ENCODE assay signal across 24 cellular contexts in the genomic region with DNA sequence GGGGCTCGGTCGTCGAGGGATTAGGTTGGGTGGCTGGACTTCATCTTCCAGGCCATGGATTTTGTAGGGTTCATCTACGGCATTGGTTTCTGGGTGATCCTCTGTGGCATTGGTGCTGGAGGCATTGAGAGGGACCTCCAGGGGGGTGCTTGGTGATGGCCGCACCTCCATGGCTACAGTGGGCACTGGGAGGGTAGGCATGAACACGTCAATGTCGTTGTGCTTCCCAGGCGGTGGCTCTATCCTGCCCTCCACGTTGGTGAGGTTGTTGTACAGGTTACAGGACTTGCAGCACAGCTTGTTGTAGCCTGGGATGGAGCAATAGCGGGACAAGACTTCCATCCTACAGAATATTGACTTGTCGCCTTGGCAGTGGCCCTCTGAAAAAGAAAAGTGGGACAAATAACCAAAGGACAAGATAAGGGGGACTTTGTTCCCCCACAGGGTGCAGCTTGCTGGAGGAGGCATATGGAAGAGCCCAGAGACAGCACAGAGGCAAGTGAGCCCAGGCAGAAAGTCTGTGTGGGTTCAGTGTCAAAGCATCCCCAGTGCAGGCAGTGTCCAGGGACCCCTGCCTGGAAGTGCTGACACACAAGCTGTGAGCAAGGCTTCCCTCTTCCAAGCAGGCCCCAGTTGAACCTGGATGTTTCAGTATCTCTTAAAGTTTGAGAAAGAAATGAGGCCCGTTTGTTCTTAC. TPM values are rescaled to one million over a fixed set of nuclear protein-coding genes. Genes with fewer than 3 reads are reported as not detected.
DNase-seq lines count a peak whose midpoint lies in the region; ATAC-seq and TF ChIP-seq lines count a peak whose summit lies in the region.
"Had no signal": no experiment of that assay in that cellular context is flagged by ENCODE, and none has a peak within 500 bp of the region (broad histone marks: within the 10 kb centered on the region; RNA-seq: fewer than 3 reads in every experiment).

No MANE protein-coding gene starts in this region.

- H3K4me1 ChIP-seq in lung (ENCODE audit: control insufficient read depth in 2 of 2, insufficient read depth in 2 of 2, low read length in 2 of 2): no peaks in the 10 kb centered on the region
- no peaks in the 10 kb centered on the region for H3K4me1 ChIP-seq in stomach
- H3K4me1 ChIP-seq: BLaER1 treated with 17β-estradiol and CSF1 and Interleukin-3, amounts not matched to agents 10 nM and 100 nM had no signal

- H3K27ac ChIP-seq in lung (ENCODE audit: low read depth in 1 of 2, low read length in 1 of 2) (no peak overlapping the region), stomach (no peak overlapping the region)
- H3K27ac ChIP-seq: BLaER1 treated with 17β-estradiol and CSF1 and Interleukin-3, amounts not matched to agents 10 nM and 100 nM had no signal

- H3K4me1 Mint-ChIP-seq in activated CD4-positive, alpha-beta memory T cell treated with anti-CD3 and anti-CD28 coated beads for 36 hours (ENCODE audit: low read depth): no peaks in the 10 kb centered on the region
- H3K4me1 Mint-ChIP-seq: IgD-negative memory B cell had no signal

- no peaks in the 10 kb centered on the region for H3K27me3 ChIP-seq in H7 (ENCODE audit: control insufficient read depth, insufficient read depth, low read length)
- H3K27me3 ChIP-seq in lung (ENCODE audit: control insufficient read depth, insufficient read depth): no peaks in the 10 kb centered on the region
- H3K27me3 ChIP-seq in stomach: no peaks in the 10 kb centered on the region
- H3K27me3 ChIP-seq: BLaER1 treated with 17β-estradiol and CSF1 and Interleukin-3, amounts not matched to agents 10 nM and 100 nM; MG63 had no signal

- no peaks in the 10 kb centered on the region for H3K36me3 ChIP-seq in H7 (replicated peaks; ENCODE audit: control insufficient read depth, insufficient read depth, low read length)
- H3K36me3 ChIP-seq in lung (ENCODE audit: control insufficient read depth in 2 of 2, insufficient read depth in 2 of 2, low read length in 2 of 2): no peaks in the 10 kb centered on the region
- H3K36me3 ChIP-seq in stomach: peaks cover 0 to 32% (median 8%) of the 10 kb centered on the region in 4 donors
- H3K36me3 ChIP-seq: BLaER1 treated with 17β-estradiol and CSF1 and Interleukin-3, amounts not matched to agents 10 nM and 100 nM had no signal

- TF ChIP-seq POLR2A in stomach (IDR thresholded peaks at IDR 0.05): no peak

- peaks cover 2% of the 10 kb centered on the region for H3K36me3 Mint-ChIP-seq in activated CD4-positive, alpha-beta memory T cell treated with anti-CD3 and anti-CD28 coated beads for 36 hours
- H3K36me3 Mint-ChIP-seq: CD8-positive, alpha-beta T cell had no signal

- CTCF ChIA-PET in activated CD4-positive, alpha-beta memory T cell treated with anti-CD3 and anti-CD28 coated beads for 36 hours (lab: Charles Lee): no interaction called here

- no peak overlapping the region for H3K4me3 Mint-ChIP-seq in activated CD4-positive, alpha-beta memory T cell treated with anti-CD3 and anti-CD28 coated beads for 36 hours
- H3K4me3 Mint-ChIP-seq: CD8-positive, alpha-beta T cell; HFFc6; IgD-negative memory B cell had no signal

- H3K9me3 Mint-ChIP-seq in activated CD4-positive, alpha-beta memory T cell treated with anti-CD3 and anti-CD28 coated beads for 36 hours: peaks cover 44% of the 10 kb centered on the region

- H3K27ac Mint-ChIP-seq in activated CD4-positive, alpha-beta memory T cell treated with anti-CD3 and anti-CD28 coated beads for 36 hours: no peak overlapping the region
- H3K27ac Mint-ChIP-seq: CD8-positive, alpha-beta T cell; HFFc6; IgD-negative memory B cell had no signal

- peaks cover 3% of the 10 kb centered on the region for H3K27me3 Mint-ChIP-seq in activated CD4-positive, alpha-beta memory T cell treated with anti-CD3 and anti-CD28 coated beads for 36 hours
- H3K27me3 Mint-ChIP-seq: IgD-negative memory B cell had no signal

- H3K4me3 ChIP-seq in H7 (ENCODE audit: insufficient read depth, low read depth, low read length) (no peak overlapping the region), lung (no peak overlapping the region), stomach (no peak overlapping the region)
- H3K4me3 ChIP-seq: BLaER1 treated with 17β-estradiol and CSF1 and Interleukin-3, amounts not matched to agents 10 nM and 100 nM; GM12878; MG63 had no signal

- 88 to 91% methylated on average over 12 of the region's 12 CpGs for WGBS in lung, 2 donors
- 85 to 89% (median 85%) methylated on average over 10 to 12 of the region's 12 CpGs for WGBS in stomach, 5 donors

- POLR2A ChIA-PET in activated CD4-positive, alpha-beta memory T cell treated with anti-CD3 and anti-CD28 coated beads for 36 hours (lab: Charles Lee): no interaction called here

- peaks cover 3 to 54% of the 10 kb centered on the region in 2 donors for H3K9me3 ChIP-seq in lung (ENCODE audit: control insufficient read depth in 2 of 2, insufficient read depth in 1 of 2, low read length in 1 of 2)
- peaks cover 11 to 95% (median 80%) of the 10 kb centered on the region in 4 donors for H3K9me3 ChIP-seq in stomach

- ATAC-seq in lung (ENCODE audit: insufficient read depth, low FRiP score) (no peak), GM21381 (IDR thresholded peaks at IDR 0.05; ENCODE audit: unreplicated experiment) (no peak)
- ATAC-seq: CD8-positive, alpha-beta T cell; GM12878 had no signal

- no peak for TF ChIP-seq EP300 in stomach (IDR thresholded peaks at IDR 0.05)

- TF ChIP-seq CTCF in lung (IDR thresholded peaks at IDR 0.05; ENCODE audit: control extremely low read depth, extremely low read depth): no peak
- no peak for TF ChIP-seq CTCF in stomach (IDR thresholded peaks at IDR 0.05)

- DNase-seq in H7 (peak; percentile 12), ecto neural progenitor cell (ENCODE audit: low spot score) (peak; percentile 15), lung (ENCODE audit: low spot score) (peak; percentile 19), stomach (peak; percentile 14), activated gamma-delta T cell treated with Interleukin-2 at 50 U/mL for 16 hours (no peak)
- no peak for DNase-seq in stimulated activated CD4-positive, alpha-beta T cell treated with anti-CD3 and anti-CD28 coated beads, Interleukin-15, amount 100 ng/mL, for 24 hours
- no peak for DNase-seq in activated CD4-positive, alpha-beta memory T cell treated with anti-CD3 and anti-CD28 coated beads for 36 hours
- DNase-seq: Calu3, DMS53, EL, HFFc6, Kasumi-1, MG63, NCI-H1048, NCI-H1436, NCI-H1930, NCI-H226, NCI-H524 treated with DMSO at 0.1 percent for 48 hours, RPMI8226 had no signal

- intact Hi-C loops in stomach (cut with DNase I; ENCODE audit: low total_unique reads): no loop called here
- intact Hi-C loops in activated CD4-positive, alpha-beta memory T cell treated with anti-CD3 and anti-CD28 coated beads for 36 hours (cut with micrococcal nuclease): no loop called here

RNA-seq across cellular contexts. Expression of a gene that starts 53.9 kb away (rescaled TPM):
- 0.03 and 0.07 TPM in 2 replicates for total RNA-seq in H7 (2014; rRNA removed; shearing (Covaris generic))
- total RNA-seq in lung: 10 to 100 TPM in 1 of 2 donors, 1 to 10 TPM in 1; 3.9 to 15.8 TPM
- 1 to 10 TPM; 1.2 to 1.3 TPM for polyA plus RNA-seq in lung
- total RNA-seq in stomach: 10 to 100 TPM in 2 of 5 donors, 1 to 10 TPM in 2, not detected in 1; 1.3 to 13.6 (median 7.7) TPM
- 1 to 10 TPM in 2 of 3 donors, under 1 TPM in 1; 0.92 to 1.2 (median 1.1) TPM for polyA plus RNA-seq in stomach
- total RNA-seq in activated CD4-positive, alpha-beta memory T cell treated with anti-CD3 and anti-CD28 coated beads for 36 hours: 1 to 10 TPM; 5.9 to 6.0 TPM

Comparison
In these comparisons a context has a peak if more than half of its experiments do, and no peak if none do; other contexts are left out.
1. DNase-seq: peak in H7 (single experiment), ecto neural progenitor cell (single experiment), lung (single experiment) and stomach (single experiment); none in stimulated activated CD4-positive, alpha-beta T cell treated with anti-CD3 and anti-CD28 coated beads, Interleukin-15, amount 100 ng/mL, for 24 hours (single experiment), activated gamma-delta T cell treated with Interleukin-2 at 50 U/mL for 16 hours (single experiment) and activated CD4-positive, alpha-beta memory T cell treated with anti-CD3 and anti-CD28 coated beads for 36 hours (single experiment).